ENCODE assay signal across 25 cellular contexts in the genomic region with DNA sequence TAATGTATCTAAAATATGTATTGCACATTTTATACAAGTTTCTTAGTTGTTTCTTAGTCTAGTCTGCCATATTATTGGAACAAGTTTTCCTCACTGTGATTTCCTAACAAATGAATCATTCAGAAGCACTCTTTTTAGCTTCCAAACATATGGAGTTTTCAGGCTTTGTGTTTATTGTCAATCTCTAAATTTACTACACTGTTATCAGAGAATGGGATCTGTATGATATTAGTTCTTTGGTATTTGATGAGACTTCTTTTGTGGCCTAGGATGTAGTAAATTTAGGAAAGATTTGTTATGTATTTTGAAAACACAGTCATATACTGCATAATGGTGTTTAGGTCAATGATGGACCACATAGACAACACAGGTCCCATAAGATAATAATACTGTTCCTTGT. TPM values are rescaled to one million over a fixed set of nuclear protein-coding genes. Genes with fewer than 3 reads are reported as not detected.
"Had no signal": no experiment of that assay in that cellular context is flagged by ENCODE, and none has a peak within 500 bp of the region (broad histone marks: within the 10 kb centered on the region; RNA-seq: fewer than 3 reads in every experiment).

No MANE protein-coding gene starts in this region.

- H3K27ac Mint-ChIP-seq: activated CD4-positive, alpha-beta T cell treated with anti-CD3 and anti-CD28 coated beads for 36 hours; activated naive CD4-positive, alpha-beta T cell treated with anti-CD3 and anti-CD28 coated beads, Interleukin-2, amount 50 U/mL, for 72 hours; memory B cell; naive thymus-derived CD4-positive, alpha-beta T cell; neural progenitor cell; progenitor cell of endocrine pancreas; stimulated activated naive CD8-positive, alpha-beta T cell treated with anti-CD3 and anti-CD28 coated beads, Interleukin-15, Interleukin-2, amounts not matched to agents 100 ng/mL and 50 ng/mL, for 24 hours had no signal

- ATAC-seq: activated CD4-positive, alpha-beta T cell treated with anti-CD3 and anti-CD28 coated beads for 36 hours; activated naive CD4-positive, alpha-beta T cell treated with anti-CD3 and anti-CD28 coated beads, Interleukin-2, amount 50 U/mL, for 72 hours; mucosa of descending colon; naive thymus-derived CD4-positive, alpha-beta T cell had no signal

- H3K4me2 ChIP-seq: neural progenitor cell had no signal

- H3K27me3 ChIP-seq: esophagus squamous epithelium, neural progenitor cell, transverse colon, uterus had no signal

- H3K4me3 ChIP-seq: esophagus squamous epithelium, mucosa of descending colon, neural progenitor cell, transverse colon, uterus had no signal

- H3K9ac ChIP-seq: neural progenitor cell had no signal

- H3K36me3 Mint-ChIP-seq: activated naive CD4-positive, alpha-beta T cell treated with anti-CD3 and anti-CD28 coated beads, Interleukin-2, amount 50 U/mL, for 72 hours had no signal

- H3K27ac ChIP-seq: esophagus squamous epithelium, neural progenitor cell, transverse colon, uterus had no signal

- H3K4me3 Mint-ChIP-seq: activated CD4-positive, alpha-beta T cell treated with anti-CD3 and anti-CD28 coated beads for 36 hours; memory B cell; naive thymus-derived CD4-positive, alpha-beta T cell; neural progenitor cell; stimulated activated naive CD8-positive, alpha-beta T cell treated with anti-CD3 and anti-CD28 coated beads, Interleukin-15, Interleukin-2, amounts not matched to agents 100 ng/mL and 50 ng/mL, for 24 hours had no signal

- H3K4me1 Mint-ChIP-seq: memory B cell, neural progenitor cell had no signal

- H3K27me3 Mint-ChIP-seq: activated CD4-positive, alpha-beta T cell treated with anti-CD3 and anti-CD28 coated beads for 36 hours; memory B cell; naive thymus-derived CD4-positive, alpha-beta T cell; progenitor cell of endocrine pancreas; stimulated activated naive CD8-positive, alpha-beta T cell treated with anti-CD3 and anti-CD28 coated beads, Interleukin-15, Interleukin-2, amounts not matched to agents 100 ng/mL and 50 ng/mL, for 24 hours had no signal

- H2AFZ ChIP-seq: neural progenitor cell had no signal

- H3K9me3 ChIP-seq: esophagus squamous epithelium, mucosa of descending colon, transverse colon, uterus had no signal

- DNase-seq: activated CD4-positive, alpha-beta T cell treated with anti-CD3 and anti-CD28 coated beads for 36 hours; activated CD4-positive, alpha-beta T cell treated with anti-CD3 and anti-CD28 coated beads, Interleukin-2, amount 50 U/mL, for 48 hours; activated gamma-delta T cell treated with Interleukin-2 at 50 U/mL for 16 hours; amniotic stem cell; effector CD8-positive, alpha-beta T cell; esophagus squamous epithelium; head of caudate nucleus; kidney glomerular epithelial cell; mucosa of descending colon; naive thymus-derived CD4-positive, alpha-beta T cell; stimulated activated CD4-positive, alpha-beta T cell treated with anti-CD3 and anti-CD28 coated beads, Interleukin-12 subunit alpha, Interleukin-12 subunit beta, amount 100 ng/mL, for 4 hours; stimulated activated CD4-positive, alpha-beta T cell treated with anti-CD3 and anti-CD28 coated beads, Interleukin-1b, Interleukin-23, amount 100 ng/mL, for 48 hours; transverse colon; uterus had no signal

- H3K36me3 ChIP-seq: uterus had no signal

- H3K4me1 ChIP-seq: esophagus squamous epithelium, transverse colon, uterus had no signal

- H3K9me3 Mint-ChIP-seq: activated naive CD4-positive, alpha-beta T cell treated with anti-CD3 and anti-CD28 coated beads, Interleukin-2, amount 50 U/mL, for 72 hours; memory B cell; naive thymus-derived CD4-positive, alpha-beta T cell; neural progenitor cell; stimulated activated naive CD8-positive, alpha-beta T cell treated with anti-CD3 and anti-CD28 coated beads, Interleukin-15, Interleukin-2, amounts not matched to agents 100 ng/mL and 50 ng/mL, for 24 hours had no signal

RNA-seq across cellular contexts. Expression of a gene that starts 52.5 kb away (rescaled TPM):
- total RNA-seq: activated CD4-positive, alpha-beta T cell treated with anti-CD3 and anti-CD28 coated beads for 36 hours; activated naive CD4-positive, alpha-beta T cell treated with anti-CD3 and anti-CD28 coated beads, Interleukin-2, amount 50 U/mL, for 72 hours; cerebellum; endothelial cell of umbilical vein; esophagus squamous epithelium; frontal cortex; liver; mucosa of descending colon; naive thymus-derived CD4-positive, alpha-beta T cell; osteoblast; progenitor cell of endocrine pancreas; T-helper 2 cell treated with Interferon-gamma antibody and Interleukin-4, amounts not matched to agents 100 ng/mL and 5 ng/mL, for 36 hours; transverse colon; uterus had no signal
- polyA plus RNA-seq: endothelial cell of umbilical vein; liver; naive thymus-derived CD4-positive, alpha-beta T cell had no signal
